25 cellular contexts compared by ENCODE assay signal in genomic region chr3:166274996-166275395, GRCh38.
"Had no signal": no experiment of that assay in that cellular context is flagged by ENCODE, and none has a peak within 500 bp of the region (broad histone marks: within the 10 kb centered on the region; RNA-seq: fewer than 3 reads in every experiment).

No MANE protein-coding gene starts in this region.

- H3K4me1 Mint-ChIP-seq: activated CD4-positive, alpha-beta memory T cell treated with anti-CD3 and anti-CD28 coated beads, Interleukin-2, amount 10 ng/mL, durations not matched to agents 7 days and 5 days; activated CD4-positive, alpha-beta T cell treated with anti-CD3 and anti-CD28 coated beads, Interleukin-2, amount 10 ng/mL, durations not matched to agents 24 days and 14 days; activated naive CD4-positive, alpha-beta T cell treated with anti-CD3 and anti-CD28 coated beads, Interleukin-2, amount 50 U/mL, for 24 hours; activated naive CD8-positive, alpha-beta T cell treated with anti-CD3 and anti-CD28 coated beads, Interleukin-2, amount 50 U/mL, for 24 hours; nephron had no signal

- H3K27ac Mint-ChIP-seq: activated CD4-positive, alpha-beta memory T cell treated with anti-CD3 and anti-CD28 coated beads, Interleukin-2, amount 10 ng/mL, durations not matched to agents 7 days and 5 days; activated CD4-positive, alpha-beta T cell treated with anti-CD3 and anti-CD28 coated beads, Interleukin-2, amount 10 ng/mL, durations not matched to agents 24 days and 14 days; activated naive CD4-positive, alpha-beta T cell treated with anti-CD3 and anti-CD28 coated beads, Interleukin-2, amount 50 U/mL, for 24 hours; activated naive CD8-positive, alpha-beta T cell treated with anti-CD3 and anti-CD28 coated beads, Interleukin-2, amount 50 U/mL, for 24 hours; activated T-helper 2 cell treated with anti-CD3 and anti-CD28 coated beads, Interferon-gamma antibody, Interleukin-2, Interleukin-4, amounts not matched to agents 10 μg/mL and 5 μg/mL and 100 μg/mL, durations not matched to agents 14 hours and 24 hours and 36 hours; nephron had no signal

- H3K36me3 ChIP-seq: colonic mucosa, heart right ventricle, left ventricle myocardium inferior, thoracic aorta had no signal

- H3K27ac ChIP-seq: body of pancreas, colonic mucosa, epithelial cell of prostate, heart right ventricle, left ventricle myocardium inferior, skin epidermis, thoracic aorta had no signal

- H3K4me1 ChIP-seq: body of pancreas, colonic mucosa, heart right ventricle, left ventricle myocardium inferior had no signal

- H3K4me3 Mint-ChIP-seq: activated CD4-positive, alpha-beta memory T cell treated with anti-CD3 and anti-CD28 coated beads, Interleukin-2, amount 10 ng/mL, durations not matched to agents 7 days and 5 days; activated CD4-positive, alpha-beta T cell treated with anti-CD3 and anti-CD28 coated beads, Interleukin-2, amount 10 ng/mL, durations not matched to agents 24 days and 14 days; activated naive CD4-positive, alpha-beta T cell treated with anti-CD3 and anti-CD28 coated beads, Interleukin-2, amount 50 U/mL, for 24 hours; activated naive CD8-positive, alpha-beta T cell treated with anti-CD3 and anti-CD28 coated beads, Interleukin-2, amount 50 U/mL, for 24 hours; nephron had no signal

- DNase-seq: activated CD4-positive, alpha-beta memory T cell treated with anti-CD3 and anti-CD28 coated beads, Interleukin-2, amount 10 ng/mL, durations not matched to agents 7 days and 5 days; activated CD4-positive, alpha-beta T cell treated with anti-CD3 and anti-CD28 coated beads, Interleukin-2, amount 10 ng/mL, durations not matched to agents 24 days and 14 days; activated CD4-positive, CD25-positive, alpha-beta regulatory T cell treated with anti-CD3 and anti-CD28 coated beads, Interleukin-2, amount 50 U/mL, for 72 hours; activated naive CD8-positive, alpha-beta T cell treated with anti-CD3 and anti-CD28 coated beads, Interleukin-2, amount 50 U/mL, for 24 hours; activated T-cell treated with anti-CD3 and anti-CD28 coated beads, Interleukin-2, amount 50 U/mL, for 48 hours; body of pancreas; colonic mucosa; effector CD8-positive, alpha-beta T cell; foreskin melanocyte; heart right ventricle; islet precursor cell; left ventricle myocardium inferior; posterior cingulate gyrus; stimulated activated CD4-positive, alpha-beta T cell treated with anti-CD3 and anti-CD28 coated beads, Interleukin-12 subunit alpha, Interleukin-12 subunit beta, amount 100 ng/mL, for 4 hours; stimulated activated CD4-positive, alpha-beta T cell treated with anti-CD3 and anti-CD28 coated beads, Interleukin-4, amount 100 ng/mL, for 1 hour; stimulated activated naive CD8-positive, alpha-beta T cell treated with anti-CD3 and anti-CD28 coated beads, Interleukin-15, Interleukin-2, amounts not matched to agents 100 U/mL and 50 U/mL, for 24 hours; trophoblast cell had no signal

- H3K36me3 Mint-ChIP-seq: activated naive CD4-positive, alpha-beta T cell treated with anti-CD3 and anti-CD28 coated beads, Interleukin-2, amount 50 U/mL, for 24 hours had no signal

- H3K9me3 Mint-ChIP-seq: activated CD4-positive, alpha-beta T cell treated with anti-CD3 and anti-CD28 coated beads, Interleukin-2, amount 10 ng/mL, durations not matched to agents 24 days and 14 days; nephron had no signal

- H3K4me3 ChIP-seq: body of pancreas, colonic mucosa, heart right ventricle, left ventricle myocardium inferior, lung, skin epidermis, thoracic aorta had no signal

- H3K27me3 Mint-ChIP-seq: activated CD4-positive, alpha-beta memory T cell treated with anti-CD3 and anti-CD28 coated beads, Interleukin-2, amount 10 ng/mL, durations not matched to agents 7 days and 5 days; activated CD4-positive, alpha-beta T cell treated with anti-CD3 and anti-CD28 coated beads, Interleukin-2, amount 10 ng/mL, durations not matched to agents 24 days and 14 days; activated naive CD4-positive, alpha-beta T cell treated with anti-CD3 and anti-CD28 coated beads, Interleukin-2, amount 50 U/mL, for 24 hours; activated naive CD8-positive, alpha-beta T cell treated with anti-CD3 and anti-CD28 coated beads, Interleukin-2, amount 50 U/mL, for 24 hours had no signal

- H3K9me3 ChIP-seq: body of pancreas, colonic mucosa, thoracic aorta had no signal

- H3K27me3 ChIP-seq: body of pancreas, colonic mucosa, heart right ventricle had no signal

- ATAC-seq: activated naive CD8-positive, alpha-beta T cell treated with anti-CD3 and anti-CD28 coated beads, Interleukin-2, amount 50 U/mL, for 24 hours; body of pancreas; heart right ventricle; sciatic nerve; stimulated activated naive CD8-positive, alpha-beta T cell treated with anti-CD3 and anti-CD28 coated beads, Interleukin-15, Interleukin-2, amounts not matched to agents 100 U/mL and 50 U/mL, for 24 hours had no signal
